Comparison of ENCODE assay signal across 2 cellular contexts in the genomic region with DNA sequence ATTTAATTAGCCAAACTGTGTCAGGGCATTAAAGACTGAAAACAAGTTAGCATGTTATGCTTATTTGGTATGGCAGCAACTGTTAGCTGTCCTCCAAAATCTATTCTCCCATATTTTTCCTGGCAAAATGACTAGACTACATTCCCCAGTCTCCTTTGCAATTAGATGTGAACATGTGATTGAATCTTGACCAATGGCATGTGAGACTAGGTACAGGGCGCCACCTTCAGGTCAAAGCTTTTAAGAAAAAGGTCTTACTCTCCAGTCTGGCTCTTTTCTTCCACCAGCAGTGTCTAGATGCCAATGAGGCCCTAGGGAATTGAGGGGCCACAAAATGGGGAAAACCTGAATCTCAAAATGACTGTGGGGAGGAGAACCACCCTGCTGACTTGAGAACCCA.
A peak's percentile ranks its signal among the peaks of the same experiment; 100 is the strongest.
TF ChIP-seq lines count a peak whose summit lies in the region.

No MANE protein-coding gene starts in this region.

TF ChIP-seq in IMR-90, 13 proteins besides CTCF, POLR2A, EP300 and RAD21 (continued from another document):
- TF ChIP-seq USF2 (IDR thresholded peaks at IDR 0.05; ENCODE audit: low read depth, low read length) = peak; percentile 48

TF ChIP-seq in HepG2, 621 proteins besides CTCF, POLR2A, EP300 and RAD21 (continued from another document):
- TF ChIP-seq, protein P1, sequence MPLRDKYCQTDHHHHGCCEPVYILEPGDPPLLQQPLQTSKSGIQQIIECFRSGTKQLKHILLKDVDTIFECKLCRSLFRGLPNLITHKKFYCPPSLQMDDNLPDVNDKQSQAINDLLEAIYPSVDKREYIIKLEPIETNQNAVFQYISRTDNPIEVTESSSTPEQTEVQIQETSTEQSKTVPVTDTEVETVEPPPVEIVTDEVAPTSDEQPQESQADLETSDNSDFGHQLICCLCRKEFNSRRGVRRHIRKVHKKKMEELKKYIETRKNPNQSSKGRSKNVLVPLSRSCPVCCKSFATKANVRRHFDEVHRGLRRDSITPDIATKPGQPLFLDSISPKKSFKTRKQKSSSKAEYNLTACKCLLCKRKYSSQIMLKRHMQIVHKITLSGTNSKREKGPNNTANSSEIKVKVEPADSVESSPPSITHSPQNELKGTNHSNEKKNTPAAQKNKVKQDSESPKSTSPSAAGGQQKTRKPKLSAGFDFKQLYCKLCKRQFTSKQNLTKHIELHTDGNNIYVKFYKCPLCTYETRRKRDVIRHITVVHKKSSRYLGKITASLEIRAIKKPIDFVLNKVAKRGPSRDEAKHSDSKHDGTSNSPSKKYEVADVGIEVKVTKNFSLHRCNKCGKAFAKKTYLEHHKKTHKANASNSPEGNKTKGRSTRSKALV (CRISPR knock-in tag; IDR thresholded peaks at IDR 0.05) = no peak
- peak; percentile 50; the same call in 1 of the 2 replicates for TF ChIP-seq ZMYM4 (CRISPR knock-in tag; IDR thresholded peaks at IDR 0.05)
- no peak for TF ChIP-seq PREB (CRISPR knock-in tag; IDR thresholded peaks at IDR 0.05)
- peak; percentile 85 for TF ChIP-seq MIXL1 (CRISPR knock-in tag; IDR thresholded peaks at IDR 0.05)
- peak; percentile 84 for TF ChIP-seq ZNF143 (CRISPR knock-in tag; IDR thresholded peaks at IDR 0.05)
- TF ChIP-seq MAFG (CRISPR knock-in tag; IDR thresholded peaks at IDR 0.05) = no peak
- TF ChIP-seq, protein P2, sequence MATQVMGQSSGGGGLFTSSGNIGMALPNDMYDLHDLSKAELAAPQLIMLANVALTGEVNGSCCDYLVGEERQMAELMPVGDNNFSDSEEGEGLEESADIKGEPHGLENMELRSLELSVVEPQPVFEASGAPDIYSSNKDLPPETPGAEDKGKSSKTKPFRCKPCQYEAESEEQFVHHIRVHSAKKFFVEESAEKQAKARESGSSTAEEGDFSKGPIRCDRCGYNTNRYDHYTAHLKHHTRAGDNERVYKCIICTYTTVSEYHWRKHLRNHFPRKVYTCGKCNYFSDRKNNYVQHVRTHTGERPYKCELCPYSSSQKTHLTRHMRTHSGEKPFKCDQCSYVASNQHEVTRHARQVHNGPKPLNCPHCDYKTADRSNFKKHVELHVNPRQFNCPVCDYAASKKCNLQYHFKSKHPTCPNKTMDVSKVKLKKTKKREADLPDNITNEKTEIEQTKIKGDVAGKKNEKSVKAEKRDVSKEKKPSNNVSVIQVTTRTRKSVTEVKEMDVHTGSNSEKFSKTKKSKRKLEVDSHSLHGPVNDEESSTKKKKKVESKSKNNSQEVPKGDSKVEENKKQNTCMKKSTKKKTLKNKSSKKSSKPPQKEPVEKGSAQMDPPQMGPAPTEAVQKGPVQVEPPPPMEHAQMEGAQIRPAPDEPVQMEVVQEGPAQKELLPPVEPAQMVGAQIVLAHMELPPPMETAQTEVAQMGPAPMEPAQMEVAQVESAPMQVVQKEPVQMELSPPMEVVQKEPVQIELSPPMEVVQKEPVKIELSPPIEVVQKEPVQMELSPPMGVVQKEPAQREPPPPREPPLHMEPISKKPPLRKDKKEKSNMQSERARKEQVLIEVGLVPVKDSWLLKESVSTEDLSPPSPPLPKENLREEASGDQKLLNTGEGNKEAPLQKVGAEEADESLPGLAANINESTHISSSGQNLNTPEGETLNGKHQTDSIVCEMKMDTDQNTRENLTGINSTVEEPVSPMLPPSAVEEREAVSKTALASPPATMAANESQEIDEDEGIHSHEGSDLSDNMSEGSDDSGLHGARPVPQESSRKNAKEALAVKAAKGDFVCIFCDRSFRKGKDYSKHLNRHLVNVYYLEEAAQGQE (IDR thresholded peaks at IDR 0.05; ENCODE audit: borderline replicate concordance in 1 of 2, low read depth in 1 of 2, low read length in 2 of 2) = no peak
- no peak for TF ChIP-seq MATR3 (CRISPR knock-in tag; IDR thresholded peaks at IDR 0.05)
- TF ChIP-seq STAG1 (CRISPR knock-in tag; IDR thresholded peaks at IDR 0.05) = peak; percentile 30
- TF ChIP-seq USF2 (IDR thresholded peaks at IDR 0.05; ENCODE audit: low read depth, low read length) = peak; percentile 55; the same call in 1 of the 2 replicates
- peak; percentile 83; the same call in 1 of the 2 replicates for TF ChIP-seq USF2 (CRISPR knock-in tag; IDR thresholded peaks at IDR 0.05; ENCODE audit: borderline replicate concordance)
- no peak for TF ChIP-seq ISL2 (CRISPR knock-in tag; IDR thresholded peaks at IDR 0.05)
- TF ChIP-seq ZNF614 (CRISPR knock-in tag; IDR thresholded peaks at IDR 0.05; ENCODE audit: borderline replicate concordance) = no peak
- no peak for TF ChIP-seq CENPX (CRISPR knock-in tag; IDR thresholded peaks at IDR 0.05)
- TF ChIP-seq, protein P3, sequence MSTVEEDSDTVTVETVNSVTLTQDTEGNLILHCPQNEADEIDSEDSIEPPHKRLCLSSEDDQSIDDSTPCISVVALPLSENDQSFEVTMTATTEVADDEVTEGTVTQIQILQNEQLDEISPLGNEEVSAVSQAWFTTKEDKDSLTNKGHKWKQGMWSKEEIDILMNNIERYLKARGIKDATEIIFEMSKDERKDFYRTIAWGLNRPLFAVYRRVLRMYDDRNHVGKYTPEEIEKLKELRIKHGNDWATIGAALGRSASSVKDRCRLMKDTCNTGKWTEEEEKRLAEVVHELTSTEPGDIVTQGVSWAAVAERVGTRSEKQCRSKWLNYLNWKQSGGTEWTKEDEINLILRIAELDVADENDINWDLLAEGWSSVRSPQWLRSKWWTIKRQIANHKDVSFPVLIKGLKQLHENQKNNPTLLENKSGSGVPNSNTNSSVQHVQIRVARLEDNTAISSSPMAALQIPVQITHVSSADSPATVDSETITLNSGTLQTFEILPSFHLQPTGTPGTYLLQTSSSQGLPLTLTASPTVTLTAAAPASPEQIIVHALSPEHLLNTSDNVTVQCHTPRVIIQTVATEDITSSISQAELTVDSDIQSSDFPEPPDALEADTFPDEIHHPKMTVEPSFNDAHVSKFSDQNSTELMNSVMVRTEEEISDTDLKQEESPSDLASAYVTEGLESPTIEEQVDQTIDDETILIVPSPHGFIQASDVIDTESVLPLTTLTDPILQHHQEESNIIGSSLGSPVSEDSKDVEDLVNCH (CRISPR knock-in tag; IDR thresholded peaks at IDR 0.05) = no peak
- no peak for TF ChIP-seq THYN1 (CRISPR knock-in tag; IDR thresholded peaks at IDR 0.05; ENCODE audit: borderline replicate concordance, low read depth)
- TF ChIP-seq BORCS8-MEF2B (CRISPR knock-in tag; IDR thresholded peaks at IDR 0.05) = no peak
- no peak for TF ChIP-seq SRSF4 (IDR thresholded peaks at IDR 0.05; ENCODE audit: low read depth, low read length, poor library complexity, severe bottlenecking)
- TF ChIP-seq SMC3 (IDR thresholded peaks at IDR 0.05; ENCODE audit: low read length) = 0 out of 2 replicates have a peak, but pooled peaks have one; percentile 5
- TF ChIP-seq PHF21A (CRISPR knock-in tag; IDR thresholded peaks at IDR 0.05) = no peak
- no peak for TF ChIP-seq SNAPC4 (CRISPR knock-in tag; IDR thresholded peaks at IDR 0.05)
- no peak for TF ChIP-seq CEBPZ (IDR thresholded peaks at IDR 0.05; ENCODE audit: low read length)
- no peak for TF ChIP-seq ZKSCAN5 (CRISPR knock-in tag; IDR thresholded peaks at IDR 0.05)
